ENCODE assay signal across 28 cellular contexts in genomic region chr2:40666438-40666837, GRCh38.
A peak's percentile ranks its signal among the peaks of the same experiment; 100 is the strongest.
DNase-seq lines count a peak whose midpoint lies in the region; FAIRE-seq and TF ChIP-seq lines count a peak whose summit lies in the region.
"Had no signal": no experiment of that assay in that cellular context is flagged by ENCODE, and none has a peak within 500 bp of the region (broad histone marks: within the 10 kb centered on the region; RNA-seq: fewer than 3 reads in every experiment).

No MANE protein-coding gene starts in this region.

- no peaks in the 10 kb centered on the region for H3K27me3 ChIP-seq in astrocyte (ENCODE audit: insufficient read depth, low read length)
- H3K27me3 ChIP-seq in transverse colon: no peaks in the 10 kb centered on the region
- H3K27me3 ChIP-seq: stomach, thyroid gland had no signal

- no peak overlapping the region for H2AFZ ChIP-seq in astrocyte (ENCODE audit: low read depth, low read length)
- H2AFZ ChIP-seq: GM23338, PC-9 had no signal

- no peaks in the 10 kb centered on the region for H3K27me3 Mint-ChIP-seq in astrocyte (ENCODE audit: low read depth, unreplicated experiment)
- H3K27me3 Mint-ChIP-seq in nephron (ENCODE audit: low read depth): no peaks in the 10 kb centered on the region
- H3K27me3 Mint-ChIP-seq: activated T-cell treated with anti-CD3 and anti-CD28 coated beads, Interleukin-2, amount 50 U/mL, for 24 hours had no signal

- no peaks in the 10 kb centered on the region for H3K36me3 ChIP-seq in astrocyte (ENCODE audit: insufficient read depth, low read length)
- no peaks in the 10 kb centered on the region for H3K36me3 ChIP-seq in transverse colon
- H3K36me3 ChIP-seq: pancreas, stomach, thyroid gland had no signal

- H3K4me3 ChIP-seq in astrocyte (ENCODE audit: insufficient read depth, low read depth, low read length): no peak overlapping the region
- H3K4me3 ChIP-seq in transverse colon: no peak overlapping the region
- H3K4me3 ChIP-seq: GM23338, pancreas, PC-9, stomach, thyroid gland had no signal

- no peak overlapping the region for H3K9ac ChIP-seq in astrocyte (ENCODE audit: low read length)
- H3K9ac ChIP-seq: SK-N-SH had no signal

- no peak for TF ChIP-seq POLR2A in transverse colon (IDR thresholded peaks at IDR 0.05)

- intact Hi-C loops in transverse colon (cut with DNase I; ENCODE audit: low total_unique reads): no loop called here

- H3K27ac ChIP-seq in astrocyte (ENCODE audit: low read depth, low read length) (no peak overlapping the region), transverse colon (peak overlapping the region in 3 of 4 donors; percentile 56 to 76 (median 70))
- H3K27ac ChIP-seq: pancreas, PC-9, stomach, thyroid gland had no signal

- FAIRE-seq in astrocyte (lab: Jason Lieb, UNC): no peak
- no peak for FAIRE-seq in frontal cortex (lab: Jason Lieb, UNC)

- TF ChIP-seq CTCF in astrocyte (IDR thresholded peaks at IDR 0.05; ENCODE audit: insufficient read depth, low read depth, low read length) (no peak), nephron (IDR thresholded peaks at IDR 0.05; ENCODE audit: unreplicated experiment in 3 of 3) (no peak), transverse colon (IDR thresholded peaks at IDR 0.05) (no peak)

- no peaks in the 10 kb centered on the region for H3K79me2 ChIP-seq in astrocyte (ENCODE audit: insufficient read depth, low read length)

- H3K4me1 ChIP-seq in astrocyte (ENCODE audit: insufficient read depth, low read length): no peaks in the 10 kb centered on the region
- H3K4me1 ChIP-seq in transverse colon: no peaks in the 10 kb centered on the region
- H3K4me1 ChIP-seq: pancreas, stomach, thyroid gland had no signal

- H3K4me1 Mint-ChIP-seq in astrocyte (ENCODE audit: low read depth, unreplicated experiment) (no peaks in the 10 kb centered on the region), nephron (peaks cover 5% of the 10 kb centered on the region)
- H3K4me1 Mint-ChIP-seq: brain, GM23338 had no signal

- H3K4me3 Mint-ChIP-seq in astrocyte (ENCODE audit: unreplicated experiment) (no peak overlapping the region), nephron (no peak overlapping the region)
- H3K4me3 Mint-ChIP-seq: activated T-cell treated with anti-CD3 and anti-CD28 coated beads, Interleukin-2, amount 50 U/mL, for 24 hours; brain; CD14-positive monocyte; GM23338; T-helper 1 cell treated with Interleukin-12 subunit alpha and Interleukin-12 subunit beta and Interleukin-4 antibody, amounts not matched to agents 30 μg/mL and 1 μg/mL, for 36 hours had no signal

- in situ Hi-C loops in transverse colon (cut with MboI; ENCODE audit: low pct_ligation_motif_present in 1 of 4, low pct_unique_long_range_greater_than_20kb in 1 of 4, low sequenced_read_pairs in 3 of 4): no loop called here

- H3K36me3 Mint-ChIP-seq in astrocyte (ENCODE audit: low read depth, unreplicated experiment) (no peaks in the 10 kb centered on the region), nephron (ENCODE audit: low read depth) (no peaks in the 10 kb centered on the region)
- H3K36me3 Mint-ChIP-seq: brain, CD14-positive monocyte had no signal

- H3K9me3 Mint-ChIP-seq in astrocyte (ENCODE audit: unreplicated experiment): no peaks in the 10 kb centered on the region
- no peaks in the 10 kb centered on the region for H3K9me3 Mint-ChIP-seq in nephron
- H3K9me3 Mint-ChIP-seq: activated T-cell treated with anti-CD3 and anti-CD28 coated beads, Interleukin-2, amount 50 U/mL, for 24 hours; brain; CD14-positive monocyte; GM23338; T-helper 1 cell treated with Interleukin-12 subunit alpha and Interleukin-12 subunit beta and Interleukin-4 antibody, amounts not matched to agents 30 μg/mL and 1 μg/mL, for 36 hours had no signal

- peak; percentile 77 for TF ChIP-seq EP300 in transverse colon (IDR thresholded peaks at IDR 0.05; ENCODE audit: low read depth)

- peak; percentile 83 for DNase-seq in EH (ENCODE audit: low read depth)
- peak; percentile 14 for DNase-seq in astrocyte (ENCODE audit: low read depth)
- DNase-seq in transverse colon: no peak
- DNase-seq in T1000 (lab: John Stamatoyannopoulos, UW): no peak
- no peak for DNase-seq in NOMO-1 treated with dmso at 0.1 percent for 144 hours (lab: John Stamatoyannopoulos, UW; ENCODE audit: unreplicated experiment)
- DNase-seq in frontal cortex (ENCODE audit: low spot score in 2 of 2): no peak
- DNase-seq in SKM-1 treated with dmso at 0.1 percent for 144 hours (lab: John Stamatoyannopoulos, UW; ENCODE audit: unreplicated experiment): no peak
- DNase-seq: activated CD4-positive, alpha-beta T cell treated with anti-CD3 and anti-CD28 coated beads, Interleukin-2, amount 50 U/mL, for 1 hour; activated CD4-positive, CD25-positive, alpha-beta regulatory T cell; activated gamma-delta T cell treated with Interleukin-2 at 50 U/mL for 16 hours; activated T-cell treated with anti-CD3 and anti-CD28 coated beads, Interleukin-2, amount 50 U/mL, for 24 hours; GF-D8; KBM-7; NCI-H1105 treated with DMSO at 0.1 percent for 48 hours; NCI-H2029 treated with DMSO at 0.1 percent for 48 hours; NCI-H2227 treated with DMSO at 0.1 percent for 48 hours; NCI-H526 treated with DMSO at 0.1 percent for 48 hours; pancreas; PC-9; SK-N-SH; stimulated activated CD4-positive, alpha-beta T cell treated with anti-CD3 and anti-CD28 coated beads, Interleukin-2, amount 100 ng/mL, for 48 hours; stomach; thyroid gland had no signal

- no peaks in the 10 kb centered on the region for H4K20me1 ChIP-seq in astrocyte (ENCODE audit: insufficient read depth, low read length)

- H3K9me3 ChIP-seq in astrocyte (ENCODE audit: insufficient read depth, low read depth, low read length): no peaks in the 10 kb centered on the region
- no peaks in the 10 kb centered on the region for H3K9me3 ChIP-seq in transverse colon
- H3K9me3 ChIP-seq: pancreas, SK-N-SH, stomach, thyroid gland had no signal

- H3K27ac Mint-ChIP-seq in astrocyte (ENCODE audit: unreplicated experiment) (no peak overlapping the region), nephron (peak overlapping the region in 2 of 3 experiments; percentile 29 to 83)
- H3K27ac Mint-ChIP-seq: activated T-cell treated with anti-CD3 and anti-CD28 coated beads, Interleukin-2, amount 50 U/mL, for 24 hours; brain; CD14-positive monocyte; GM23338; T-helper 1 cell treated with Interleukin-12 subunit alpha and Interleukin-12 subunit beta and Interleukin-4 antibody, amounts not matched to agents 30 μg/mL and 1 μg/mL, for 36 hours had no signal

- no peak overlapping the region for H3K4me2 ChIP-seq in astrocyte (ENCODE audit: low read length)
- H3K4me2 ChIP-seq: GM23338, PC-9, SK-N-SH had no signal

- 40 to 52% methylated on average over 4 of the region's 4 CpGs for WGBS in transverse colon (ENCODE audit: low coverage in 1 of 2), 2 donors

Comparison
In these comparisons a context has a peak if more than half of its experiments do, and no peak if none do; other contexts are left out.
1. DNase-seq: peak in EH (single experiment) and astrocyte (single experiment); none in transverse colon (single experiment), T1000 (single experiment), NOMO-1 treated with dmso at 0.1 percent for 144 hours (single experiment), frontal cortex (0 of 2) and SKM-1 treated with dmso at 0.1 percent for 144 hours (single experiment).